Comparison of ENCODE assay signal across 19 cellular contexts in genomic region chr4:3497554-3498389, GRCh38. TPM values are rescaled to one million over a fixed set of nuclear protein-coding genes. Genes with fewer than 3 reads are reported as not detected.
DNase-seq lines count a peak whose midpoint lies in the region; TF ChIP-seq lines count a peak whose summit lies in the region.
"Had no signal": no experiment of that assay in that cellular context is flagged by ENCODE, and none has a peak within 500 bp of the region (broad histone marks: within the 10 kb centered on the region; RNA-seq: fewer than 3 reads in every experiment).

No MANE protein-coding gene starts in this region.

- WGBS in endodermal cell (ENCODE audit: insufficient coverage in 1 of 2, insufficient read length in 1 of 2), 2 experiments = 92 to 93% methylated on average over 16 to 23 of the region's 23 CpGs

- H3K4me1 ChIP-seq in BLaER1 (peaks cover 50% of the 10 kb centered on the region), endodermal cell (ENCODE audit: control insufficient read depth, insufficient read depth, low read length) (peaks cover 12% of the 10 kb centered on the region)

- H3K4me1 Mint-ChIP-seq in endodermal cell = peaks cover 3% of the 10 kb centered on the region
- no peaks in the 10 kb centered on the region for H3K4me1 Mint-ChIP-seq in T-helper 2 cell treated with Interferon-gamma antibody and Interleukin-4, amounts not matched to agents 5 μg/mL and 100 μg/mL, for 36 hours (ENCODE audit: low read depth)

- peaks cover 36% of the 10 kb centered on the region for H3K27me3 Mint-ChIP-seq in endodermal cell (ENCODE audit: insufficient read depth)
- no peaks in the 10 kb centered on the region for H3K27me3 Mint-ChIP-seq in T-helper 2 cell treated with Interferon-gamma antibody and Interleukin-4, amounts not matched to agents 5 μg/mL and 100 μg/mL, for 36 hours (ENCODE audit: low read depth)

- H3K36me3 ChIP-seq in BLaER1 = peaks cover 29% of the 10 kb centered on the region
- no peaks in the 10 kb centered on the region for H3K36me3 ChIP-seq in endodermal cell (ENCODE audit: control insufficient read depth, insufficient read depth, low read length)

- H3K4me3 ChIP-seq in BLaER1 = no peak overlapping the region
- H3K4me3 ChIP-seq in endodermal cell (ENCODE audit: low read length) = no peak overlapping the region
- H3K4me3 ChIP-seq: GM23248 had no signal

- TF ChIP-seq CTCF in RWPE1 (conservative IDR thresholded peaks at IDR 0.05; ENCODE audit: low read depth) = no peak
- no peak for TF ChIP-seq CTCF in endodermal cell (conservative IDR thresholded peaks at IDR 0.05)

- H3K4me3 Mint-ChIP-seq in endodermal cell = no peak overlapping the region
- H3K4me3 Mint-ChIP-seq in T-helper 2 cell treated with Interferon-gamma antibody and Interleukin-4, amounts not matched to agents 5 μg/mL and 100 μg/mL, for 36 hours = no peak overlapping the region

- H3K27ac ChIP-seq in BLaER1 (no peak overlapping the region), RWPE1 (peak overlapping the region; percentile 17), endodermal cell (ENCODE audit: low read depth, low read length) (no peak overlapping the region)
- H3K27ac ChIP-seq: 22Rv1, GM23248 had no signal

- H3K4me2 ChIP-seq in BLaER1 = peak overlapping the region; percentile 7; the same call in 1 of the 2 replicates

- peaks cover 3% of the 10 kb centered on the region for H3K36me3 Mint-ChIP-seq in endodermal cell (ENCODE audit: low read depth)
- no peaks in the 10 kb centered on the region for H3K36me3 Mint-ChIP-seq in T-helper 2 cell treated with Interferon-gamma antibody and Interleukin-4, amounts not matched to agents 5 μg/mL and 100 μg/mL, for 36 hours (ENCODE audit: low read depth)

- POLR2A ChIA-PET in RWPE1 (lab: Yijun Ruan, JAX; ENCODE audit: low non-redundant PET) = no interaction called here

- H3K27ac Mint-ChIP-seq in endodermal cell = no peak overlapping the region
- H3K27ac Mint-ChIP-seq in T-helper 2 cell treated with Interferon-gamma antibody and Interleukin-4, amounts not matched to agents 5 μg/mL and 100 μg/mL, for 36 hours = no peak overlapping the region

- H3K9ac ChIP-seq in BLaER1 = no peak overlapping the region
- no peak overlapping the region for H3K9ac ChIP-seq in endodermal cell (ENCODE audit: extremely low read depth, low read length, poor library complexity, severe bottlenecking)
- H3K9ac ChIP-seq: GM23248 had no signal

- H4K20me1 ChIP-seq in BLaER1 = peaks cover 73% of the 10 kb centered on the region

- CTCF ChIA-PET in RWPE1 (lab: Yijun Ruan, JAX) = no interaction called here

- H3K9me3 ChIP-seq in BLaER1 (no peaks in the 10 kb centered on the region), endodermal cell (ENCODE audit: control insufficient read depth, low read length) (no peaks in the 10 kb centered on the region)

- peak; percentile 57 for DNase-seq in DMS 273 (lab: John Stamatoyannopoulos, UW; ENCODE audit: unreplicated experiment)
- no peak for DNase-seq in DMS 273 treated with DMSO at 0.1 percent for 48 hours (lab: John Stamatoyannopoulos, UW)
- no peak for DNase-seq in RWPE1 (ENCODE audit: low spot score)
- peak; percentile 51 for DNase-seq in endodermal cell
- DNase-seq in NCI-H226 = no peak
- DNase-seq in T-helper 2 cell treated with Interferon-gamma antibody and Interleukin-4, amounts not matched to agents 5 μg/mL and 100 μg/mL, for 36 hours (ENCODE audit: low spot score) = no peak
- no peak for DNase-seq in NCI-H2171 (lab: John Stamatoyannopoulos, UW)
- DNase-seq: GDM1, GM23248, NCI-H1048, NCI-H1436, NCI-H1930, NCI-H526 treated with DMSO at 0.1 percent for 48 hours, SIG-M5 had no signal

- H3K9me3 Mint-ChIP-seq in endodermal cell = no peaks in the 10 kb centered on the region
- H3K9me3 Mint-ChIP-seq in T-helper 2 cell treated with Interferon-gamma antibody and Interleukin-4, amounts not matched to agents 5 μg/mL and 100 μg/mL, for 36 hours = no peaks in the 10 kb centered on the region

- H3K27me3 ChIP-seq in BLaER1 (peaks cover 11% of the 10 kb centered on the region; the same call in 1 of the 2 replicates), endodermal cell (ENCODE audit: control insufficient read depth, insufficient read depth, low read length, poor library complexity, severe bottlenecking) (peaks cover 1% of the 10 kb centered on the region)

RNA-seq across cellular contexts. Expression of gene LRPAP1, which starts 34.5 kb away (rescaled TPM):
- total RNA-seq in endodermal cell = 100 to 1,000 TPM; 111 to 129 TPM
- 89.0 TPM for polyA plus RNA-seq in endodermal cell (2013, experiment 1 of 2)
- 75.9 TPM for polyA plus RNA-seq in endodermal cell (2013, experiment 2 of 2)

RNA-seq across cellular contexts. Expression of gene DOK7, which starts 34.7 kb away (rescaled TPM):
- total RNA-seq in endodermal cell = 1 to 10 TPM in 1 of 2 donors, under 1 TPM in 1; 0.38 to 1.3 TPM
- 0.46 TPM for polyA plus RNA-seq in endodermal cell (2013, experiment 1 of 2)
- polyA plus RNA-seq in endodermal cell (2013, experiment 2 of 2) = 1.0 TPM
- total RNA-seq: GM23248 had no signal
- polyA plus RNA-seq: AG04450, GM23248 had no signal

RNA-seq across cellular contexts. Expression of gene HGFAC, which starts 56.0 kb away (rescaled TPM):
- total RNA-seq in endodermal cell = under 1 TPM in 1 of 2 donors, not detected in 1; 0.46 TPM
- polyA plus RNA-seq in endodermal cell (2013, experiment 1 of 2) = 0.93 TPM
- polyA plus RNA-seq in endodermal cell (2013, experiment 2 of 2) = 0.50 TPM
- total RNA-seq: GM23248, M059J, OCI-LY7 had no signal
- polyA plus RNA-seq: AG04450, GM23248 had no signal

Comparison
In these comparisons a context has a peak if more than half of its experiments do, and no peak if none do; other contexts are left out.
1. DNase-seq: peak in DMS 273 (single experiment) and endodermal cell (single experiment); none in DMS 273 treated with DMSO at 0.1 percent for 48 hours (single experiment), RWPE1 (single experiment), NCI-H226 (single experiment), T-helper 2 cell treated with Interferon-gamma antibody and Interleukin-4, amounts not matched to agents 5 μg/mL and 100 μg/mL, for 36 hours (single experiment) and NCI-H2171 (single experiment).